In genomic region chr5:141634720-141635119, GRCh38 we compare ENCODE assay signal across 15 cellular contexts. TPM values are rescaled to one million over a fixed set of nuclear protein-coding genes. Genes with fewer than 3 reads are reported as not detected.
DNase-seq lines count a peak whose midpoint lies in the region; ATAC-seq and TF ChIP-seq lines count a peak whose summit lies in the region.
"Had no signal": no experiment of that assay in that cellular context is flagged by ENCODE, and none has a peak within 500 bp of the region (broad histone marks: within the 10 kb centered on the region; RNA-seq: fewer than 3 reads in every experiment).

No MANE protein-coding gene starts in this region.

- TF ChIP-seq CTCF in Caco-2 (IDR thresholded peaks at IDR 0.05; ENCODE audit: insufficient read depth in 1 of 2, low read depth in 1 of 2, low read length in 1 of 2, severe bottlenecking in 1 of 2, unreplicated experiment in 1 of 2) (no peak), HFFc6 (IDR thresholded peaks at IDR 0.05) (no peak)

- no peaks in the 10 kb centered on the region for H3K4me1 Mint-ChIP-seq in Caco-2 (ENCODE audit: low read depth, unreplicated experiment)
- H3K4me1 Mint-ChIP-seq in HFFc6 (ENCODE audit: low read depth), result peaks cover 37% of the 10 kb centered on the region
- H3K4me1 Mint-ChIP-seq in activated T-helper 2 cell treated with anti-CD3 and anti-CD28 coated beads, Interferon-gamma antibody, Interleukin-2, Interleukin-4, amounts not matched to agents 10 μg/mL and 5 μg/mL and 100 μg/mL, durations not matched to agents 14 hours and 24 hours and 36 hours (ENCODE audit: low read depth), result peaks cover 29% of the 10 kb centered on the region
- H3K4me1 Mint-ChIP-seq in naive thymus-derived CD8-positive, alpha-beta T cell, result peaks cover 25 to 50% (median 39%) of the 10 kb centered on the region in 4 donors

- peaks cover 5% of the 10 kb centered on the region for H3K36me3 Mint-ChIP-seq in Caco-2 (ENCODE audit: insufficient read depth, unreplicated experiment)
- peaks cover 12% of the 10 kb centered on the region for H3K36me3 Mint-ChIP-seq in HFFc6 (ENCODE audit: low read depth)
- peaks cover 35% of the 10 kb centered on the region for H3K36me3 Mint-ChIP-seq in activated T-helper 2 cell treated with anti-CD3 and anti-CD28 coated beads, Interferon-gamma antibody, Interleukin-2, Interleukin-4, amounts not matched to agents 10 μg/mL and 5 μg/mL and 100 μg/mL, durations not matched to agents 14 hours and 24 hours and 36 hours (ENCODE audit: low read depth)
- peaks cover 0 to 33% (median 6%) of the 10 kb centered on the region in 3 donors for H3K36me3 Mint-ChIP-seq in naive thymus-derived CD8-positive, alpha-beta T cell

- no peak overlapping the region for H3K4me3 ChIP-seq in Caco-2 (ENCODE audit: low read depth, low read length)
- no peak overlapping the region for H3K4me3 ChIP-seq in SJCRH30
- no peak overlapping the region for H3K4me3 ChIP-seq in H7 (ENCODE audit: insufficient read depth, low read depth, low read length)
- H3K4me3 ChIP-seq: SJSA1, upper lobe of right lung had no signal

- H3K36me3 ChIP-seq in Caco-2 (ENCODE audit: control insufficient read depth, insufficient read depth, low read length), result peaks cover 1% of the 10 kb centered on the region
- H3K36me3 ChIP-seq in SJCRH30, result peaks cover 11% of the 10 kb centered on the region
- H3K36me3 ChIP-seq in H7 (replicated peaks; ENCODE audit: control insufficient read depth, insufficient read depth, low read length), result no peaks in the 10 kb centered on the region; the same call in none of the 2 replicates

- no peak overlapping the region for H3K27ac ChIP-seq in SJCRH30
- H3K27ac ChIP-seq: neutrophil, SJSA1, upper lobe of right lung had no signal

- peaks cover 8% of the 10 kb centered on the region; the same call in 1 of the 2 replicates for H3K4me1 ChIP-seq in Caco-2
- H3K4me1 ChIP-seq in SJCRH30, result no peaks in the 10 kb centered on the region

- H3K27ac Mint-ChIP-seq in Caco-2 (ENCODE audit: unreplicated experiment) (no peak overlapping the region), HFFc6 (no peak overlapping the region; the same call in 1 of the 2 replicates)
- peak overlapping the region; percentile 11 for H3K27ac Mint-ChIP-seq in activated T-helper 2 cell treated with anti-CD3 and anti-CD28 coated beads, Interferon-gamma antibody, Interleukin-2, Interleukin-4, amounts not matched to agents 10 μg/mL and 5 μg/mL and 100 μg/mL, durations not matched to agents 14 hours and 24 hours and 36 hours
- peak overlapping the region in 4 of 10 donors; percentile 15 to 74 (median 59) for H3K27ac Mint-ChIP-seq in naive thymus-derived CD8-positive, alpha-beta T cell

- H3K27me3 Mint-ChIP-seq in Caco-2 (ENCODE audit: insufficient read depth, unreplicated experiment) (no peaks in the 10 kb centered on the region), HFFc6 (ENCODE audit: insufficient read depth) (no peaks in the 10 kb centered on the region)
- H3K27me3 Mint-ChIP-seq in activated T-helper 2 cell treated with anti-CD3 and anti-CD28 coated beads, Interferon-gamma antibody, Interleukin-2, Interleukin-4, amounts not matched to agents 10 μg/mL and 5 μg/mL and 100 μg/mL, durations not matched to agents 14 hours and 24 hours and 36 hours (ENCODE audit: low read depth), result no peaks in the 10 kb centered on the region
- no peaks in the 10 kb centered on the region for H3K27me3 Mint-ChIP-seq in naive thymus-derived CD8-positive, alpha-beta T cell

- ATAC-seq in naive thymus-derived CD8-positive, alpha-beta T cell, result no peak
- no peak for ATAC-seq in GM21529 (IDR thresholded peaks at IDR 0.05; ENCODE audit: unreplicated experiment)
- ATAC-seq: upper lobe of right lung had no signal

- no peaks in the 10 kb centered on the region for H3K9me3 Mint-ChIP-seq in Caco-2 (ENCODE audit: unreplicated experiment)
- H3K9me3 Mint-ChIP-seq in HFFc6, result no peaks in the 10 kb centered on the region
- no peaks in the 10 kb centered on the region for H3K9me3 Mint-ChIP-seq in activated T-helper 2 cell treated with anti-CD3 and anti-CD28 coated beads, Interferon-gamma antibody, Interleukin-2, Interleukin-4, amounts not matched to agents 10 μg/mL and 5 μg/mL and 100 μg/mL, durations not matched to agents 14 hours and 24 hours and 36 hours
- no peaks in the 10 kb centered on the region for H3K9me3 Mint-ChIP-seq in naive thymus-derived CD8-positive, alpha-beta T cell

- CTCF ChIA-PET in Caco-2 (lab: Charles Lee), result interaction anchor here (1.3 to 3.7 kb wide), 2 partner anchors 16 to 43 kb away, joined by 8 to 40 read pairs; partner anchors contain the start of gene DIAPH1

- POLR2A ChIA-PET in Caco-2 (lab: Charles Lee), result no interaction called here
- POLR2A ChIA-PET in naive thymus-derived CD8-positive, alpha-beta T cell (lab: Charles Lee), result interaction anchor here (0.5 to 6.8 kb wide), 3 partner anchors 14 to 1330 kb away, joined by 3 to 107 read pairs (median 36); partner anchors contain the start of genes DIAPH1 and FCHSD1

- no TSS peak for BruUV-seq in Caco-2 (replicated peaks; lab: Mats Ljungman, UMichigan)

- intact Hi-C loops in Caco-2 (cut with micrococcal nuclease; ENCODE audit: unreplicated experiment), result loop anchor here (5.0 kb wide), 1 partner anchor 563 kb away; no protein-coding TSS in a partner anchor
- intact Hi-C loops in activated T-helper 2 cell treated with anti-CD3 and anti-CD28 coated beads, Interferon-gamma antibody, Interleukin-2, Interleukin-4, amounts not matched to agents 10 μg/mL and 5 μg/mL and 100 μg/mL, durations not matched to agents 14 hours and 24 hours and 36 hours (cut with micrococcal nuclease), result no loop called here

- H3K27me3 ChIP-seq in Caco-2 (replicated peaks; ENCODE audit: control insufficient read depth, insufficient read depth, low read length) (no peaks in the 10 kb centered on the region), SJCRH30 (no peaks in the 10 kb centered on the region; the same call in 1 of the 2 replicates), H7 (ENCODE audit: control insufficient read depth, insufficient read depth, low read length) (peaks cover 6% of the 10 kb centered on the region)
- H3K27me3 ChIP-seq: adrenal gland, SJSA1, upper lobe of right lung had no signal

- H3K4me3 Mint-ChIP-seq in Caco-2 (ENCODE audit: unreplicated experiment), result peak overlapping the region; percentile 90
- H3K4me3 Mint-ChIP-seq in HFFc6, result peak overlapping the region; percentile 98
- H3K4me3 Mint-ChIP-seq in activated T-helper 2 cell treated with anti-CD3 and anti-CD28 coated beads, Interferon-gamma antibody, Interleukin-2, Interleukin-4, amounts not matched to agents 10 μg/mL and 5 μg/mL and 100 μg/mL, durations not matched to agents 14 hours and 24 hours and 36 hours (ENCODE audit: low read depth), result peak overlapping the region; percentile 88
- peak overlapping the region in 9 of 10 donors; percentile 85 to 97 (median 92) for H3K4me3 Mint-ChIP-seq in naive thymus-derived CD8-positive, alpha-beta T cell

- no peaks in the 10 kb centered on the region for H3K9me3 ChIP-seq in Caco-2
- no peaks in the 10 kb centered on the region for H3K9me3 ChIP-seq in SJCRH30 (replicated peaks)
- H3K9me3 ChIP-seq: adrenal gland, neutrophil, SJSA1, upper lobe of right lung had no signal

- no peak for DNase-seq in Caco-2
- no peak for DNase-seq in HFFc6
- no peak for DNase-seq in activated T-helper 2 cell treated with anti-CD3 and anti-CD28 coated beads, Interferon-gamma antibody, Interleukin-2, Interleukin-4, amounts not matched to agents 10 μg/mL and 5 μg/mL and 100 μg/mL, durations not matched to agents 14 hours and 24 hours and 36 hours (ENCODE audit: low spot score)
- DNase-seq in naive thymus-derived CD8-positive, alpha-beta T cell, result no peak
- no peak for DNase-seq in SJCRH30
- no peak for DNase-seq in H7
- DNase-seq in NCI-H1048 (lab: John Stamatoyannopoulos, UW), result no peak
- DNase-seq: activated CD4-positive, alpha-beta T cell treated with anti-CD3 and anti-CD28 coated beads for 1 hour; foreskin melanocyte; NCI-H82; upper lobe of right lung had no signal

RNA-seq across cellular contexts. Expression of gene HDAC3, which starts 1.9 kb away (rescaled TPM):
- 73.0 and 74.5 TPM in 2 replicates for total RNA-seq in Caco-2 (2022)
- total RNA-seq in HFFc6 (2021; fragmentation: NEBNext Ultra II Directional; extraction: Animal tissue kit (Norgen Biotek cat#: 25700)), result 10 to 100 TPM; 52.1 to 63.7 (median 55.1) TPM
- total RNA-seq in activated T-helper 2 cell treated with anti-CD3 and anti-CD28 coated beads, Interferon-gamma antibody, Interleukin-2, Interleukin-4, amounts not matched to agents 10 μg/mL and 5 μg/mL and 100 μg/mL, durations not matched to agents 14 hours and 24 hours and 36 hours, result 92.4 and 95.2 TPM in 2 replicates
- 10 to 100 TPM; 71.1 to 81.6 TPM for total RNA-seq in naive thymus-derived CD8-positive, alpha-beta T cell
- 100 to 1,000 TPM in 1 of 3 donors, 10 to 100 TPM in 2; 85.7 to 100 (median 91.7) TPM for polyA plus RNA-seq in naive thymus-derived CD8-positive, alpha-beta T cell
- 102 and 110 TPM in 2 replicates for total RNA-seq in SJCRH30 (2014; rRNA removed; shearing (Covaris generic))
- 81.3 and 82.7 TPM in 2 replicates for total RNA-seq in H7 (2014; rRNA removed; shearing (Covaris generic))

RNA-seq across cellular contexts. Expression of gene RELL2, which starts 2.1 kb away (rescaled TPM):
- total RNA-seq in Caco-2 (2022), result 8.7 and 13.6 TPM in 2 replicates
- total RNA-seq in HFFc6 (2021; fragmentation: NEBNext Ultra II Directional; extraction: Animal tissue kit (Norgen Biotek cat#: 25700)), result 1 to 10 TPM; 2.2 to 4.4 (median 3.0) TPM
- total RNA-seq in activated T-helper 2 cell treated with anti-CD3 and anti-CD28 coated beads, Interferon-gamma antibody, Interleukin-2, Interleukin-4, amounts not matched to agents 10 μg/mL and 5 μg/mL and 100 μg/mL, durations not matched to agents 14 hours and 24 hours and 36 hours, result 15.9 and 16.1 TPM in 2 replicates
- 10 to 100 TPM; 22.3 to 23.9 TPM for total RNA-seq in naive thymus-derived CD8-positive, alpha-beta T cell
- 1 to 10 TPM; 2.6 to 3.9 (median 3.4) TPM for polyA plus RNA-seq in naive thymus-derived CD8-positive, alpha-beta T cell
- 1.7 and 2.1 TPM in 2 replicates for total RNA-seq in SJCRH30 (2014; rRNA removed; shearing (Covaris generic))
- 7.4 and 8.9 TPM in 2 replicates for total RNA-seq in H7 (2014; rRNA removed; shearing (Covaris generic))

RNA-seq across cellular contexts. Expression of gene DIAPH1, which starts 15.9 kb away (rescaled TPM):
- total RNA-seq in Caco-2 (2022), result 161 and 167 TPM in 2 replicates
- total RNA-seq in HFFc6 (2021; fragmentation: NEBNext Ultra II Directional; extraction: Animal tissue kit (Norgen Biotek cat#: 25700)), result 100 to 1,000 TPM; 105 to 119 (median 109) TPM
- 228 and 234 TPM in 2 replicates for total RNA-seq in activated T-helper 2 cell treated with anti-CD3 and anti-CD28 coated beads, Interferon-gamma antibody, Interleukin-2, Interleukin-4, amounts not matched to agents 10 μg/mL and 5 μg/mL and 100 μg/mL, durations not matched to agents 14 hours and 24 hours and 36 hours
- total RNA-seq in naive thymus-derived CD8-positive, alpha-beta T cell, result 100 to 1,000 TPM; 171 to 183 TPM
- polyA plus RNA-seq in naive thymus-derived CD8-positive, alpha-beta T cell, result 100 to 1,000 TPM in 1 of 3 donors, 10 to 100 TPM in 2; 87.4 to 105 (median 92.9) TPM
- total RNA-seq in SJCRH30 (2014; rRNA removed; shearing (Covaris generic)), result 54.4 and 56.2 TPM in 2 replicates
- total RNA-seq in H7 (2014; rRNA removed; shearing (Covaris generic)), result 31.2 and 37.5 TPM in 2 replicates

RNA-seq across cellular contexts. Expression of gene FCHSD1, which starts 16.5 kb away (rescaled TPM):
- total RNA-seq in Caco-2 (2022), result 25.0 and 26.8 TPM in 2 replicates
- 10 to 100 TPM; 20.8 to 31.7 (median 25.3) TPM for total RNA-seq in HFFc6 (2021; fragmentation: NEBNext Ultra II Directional; extraction: Animal tissue kit (Norgen Biotek cat#: 25700))
- 37.4 and 42.8 TPM in 2 replicates for total RNA-seq in activated T-helper 2 cell treated with anti-CD3 and anti-CD28 coated beads, Interferon-gamma antibody, Interleukin-2, Interleukin-4, amounts not matched to agents 10 μg/mL and 5 μg/mL and 100 μg/mL, durations not matched to agents 14 hours and 24 hours and 36 hours
- 100 to 1,000 TPM; 110 to 115 TPM for total RNA-seq in naive thymus-derived CD8-positive, alpha-beta T cell
- polyA plus RNA-seq in naive thymus-derived CD8-positive, alpha-beta T cell, result 1 to 10 TPM; 8.8 to 9.4 (median 9.3) TPM
- 2.0 and 2.1 TPM in 2 replicates for total RNA-seq in SJCRH30 (2014; rRNA removed; shearing (Covaris generic))
- 17.3 and 22.3 TPM in 2 replicates for total RNA-seq in H7 (2014; rRNA removed; shearing (Covaris generic))

RNA-seq across cellular contexts. Expression of gene ARAP3, which starts 47.3 kb away (rescaled TPM):
- total RNA-seq in Caco-2 (2022), result 6.3 and 7.5 TPM in 2 replicates
- total RNA-seq in HFFc6 (2021; fragmentation: NEBNext Ultra II Directional; extraction: Animal tissue kit (Norgen Biotek cat#: 25700)), result 10 to 100 TPM in 5 of 6 experiments, 1 to 10 TPM in 1; 9.0 to 14.7 (median 13.2) TPM
- 9.9 and 10.5 TPM in 2 replicates for total RNA-seq in activated T-helper 2 cell treated with anti-CD3 and anti-CD28 coated beads, Interferon-gamma antibody, Interleukin-2, Interleukin-4, amounts not matched to agents 10 μg/mL and 5 μg/mL and 100 μg/mL, durations not matched to agents 14 hours and 24 hours and 36 hours
- 10 to 100 TPM; 38.2 to 41.4 TPM for total RNA-seq in naive thymus-derived CD8-positive, alpha-beta T cell
- polyA plus RNA-seq in naive thymus-derived CD8-positive, alpha-beta T cell, result not detected
- 5.8 and 6.2 TPM in 2 replicates for total RNA-seq in SJCRH30 (2014; rRNA removed; shearing (Covaris generic))
- total RNA-seq in H7 (2014; rRNA removed; shearing (Covaris generic)), result 19.3 and 23.8 TPM in 2 replicates
